In the genomic region with DNA sequence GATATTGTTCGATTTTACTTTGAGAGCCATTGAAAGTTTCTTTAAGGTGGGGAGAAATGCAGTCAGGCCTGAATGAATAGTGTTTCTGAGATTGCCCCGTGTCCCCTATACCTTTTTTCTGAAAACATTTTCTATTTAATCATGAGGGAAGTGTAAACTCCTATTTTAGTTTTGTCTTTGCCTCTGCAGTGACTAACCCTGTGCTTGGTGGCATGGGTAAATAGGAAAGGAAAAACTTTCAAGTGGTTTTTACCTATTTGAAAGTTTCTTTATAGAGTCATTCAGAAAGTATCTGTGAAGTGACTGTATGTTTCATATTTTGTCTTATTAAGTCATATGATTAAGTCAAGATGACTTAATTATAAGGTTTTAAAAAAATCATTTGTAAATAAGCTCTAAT, we compare ENCODE assay signal across 1 cellular context.
TF ChIP-seq lines count a peak whose summit lies in the region.

No MANE protein-coding gene starts in this region.

TF ChIP-seq in GM12878, 131 proteins besides CTCF, POLR2A, EP300 and RAD21:
- TF ChIP-seq SREBF2 (IDR thresholded peaks at IDR 0.05; ENCODE audit: low read length) (no peak), SIN3A (IDR thresholded peaks at IDR 0.05; ENCODE audit: low read depth, low read length) (no peak), TCF12 (IDR thresholded peaks at IDR 0.05; ENCODE audit: low read depth, low read length) (no peak), NR2F1 (conservative IDR thresholded peaks at IDR 0.05) (no peak), E2F8 (IDR thresholded peaks at IDR 0.05; ENCODE audit: low read depth, partially characterized antibody) (no peak), FOS (IDR thresholded peaks at IDR 0.05; ENCODE audit: borderline replicate concordance, extremely low read depth, insufficient read length) (no peak), ZNF24 (IDR thresholded peaks at IDR 0.05) (no peak), HDGF (IDR thresholded peaks at IDR 0.05) (no peak), ELK1 (IDR thresholded peaks at IDR 0.05; ENCODE audit: low read depth, low read length) (no peak), ATF7 (IDR thresholded peaks at IDR 0.05; ENCODE audit: low read depth) (0 out of 2 replicates have a peak, but pooled peaks have one; percentile 39), ZBED1 (IDR thresholded peaks at IDR 0.05; ENCODE audit: borderline replicate concordance) (no peak), YBX1 (IDR thresholded peaks at IDR 0.05) (no peak), PML (IDR thresholded peaks at IDR 0.05; ENCODE audit: low read length) (no peak), YY1 (IDR thresholded peaks at IDR 0.05; ENCODE audit: low read depth, low read length) (no peak), ZNF217 (IDR thresholded peaks at IDR 0.05) (no peak), SUZ12 (IDR thresholded peaks at IDR 0.05; ENCODE audit: unreplicated experiment) (no peak), SMC3 (IDR thresholded peaks at IDR 0.05; ENCODE audit: borderline replicate concordance, low read length) (no peak), E2F4 (IDR thresholded peaks at IDR 0.05; ENCODE audit: low read depth, low read length) (no peak), NFYA (IDR thresholded peaks at IDR 0.05; ENCODE audit: borderline replicate concordance, low read depth, low read length) (no peak), ZNF622 (IDR thresholded peaks at IDR 0.05) (no peak), EED (IDR thresholded peaks at IDR 0.05; ENCODE audit: low read depth) (no peak), RUNX3 (IDR thresholded peaks at IDR 0.05; ENCODE audit: low read length) (peak; percentile 53), TCF7 (IDR thresholded peaks at IDR 0.05; ENCODE audit: borderline replicate concordance) (peak; percentile 75; the same call in 1 of the 2 replicates), GABPA (IDR thresholded peaks at IDR 0.05; ENCODE audit: low read depth) (no peak), STAT3 (IDR thresholded peaks at IDR 0.05; ENCODE audit: low read depth, low read length) (no peak), NFXL1 (IDR thresholded peaks at IDR 0.05; ENCODE audit: borderline replicate concordance) (no peak), JUNB (IDR thresholded peaks at IDR 0.05) (peak; percentile 48; the same call in 1 of the 2 replicates), SUPT20H (IDR thresholded peaks at IDR 0.05; ENCODE audit: borderline replicate concordance, control insufficient read depth, low read depth, low read length) (no peak), PAX8 (IDR thresholded peaks at IDR 0.05) (no peak), IKZF1 (conservative IDR thresholded peaks at IDR 0.05) (no peak), ASH2L (IDR thresholded peaks at IDR 0.05; ENCODE audit: borderline replicate concordance, low read depth) (no peak), CREB1 (IDR thresholded peaks at IDR 0.05; ENCODE audit: low read depth) (0 out of 2 replicates have a peak, but pooled peaks have one; percentile 11), CBFB (IDR thresholded peaks at IDR 0.05; ENCODE audit: low read depth) (no peak), ZNF592 (IDR thresholded peaks at IDR 0.05) (no peak), BCLAF1 (IDR thresholded peaks at IDR 0.05) (no peak), USF2 (IDR thresholded peaks at IDR 0.05; ENCODE audit: borderline replicate concordance, low read depth, low read length) (no peak)
- TF ChIP-seq, protein P1, sequence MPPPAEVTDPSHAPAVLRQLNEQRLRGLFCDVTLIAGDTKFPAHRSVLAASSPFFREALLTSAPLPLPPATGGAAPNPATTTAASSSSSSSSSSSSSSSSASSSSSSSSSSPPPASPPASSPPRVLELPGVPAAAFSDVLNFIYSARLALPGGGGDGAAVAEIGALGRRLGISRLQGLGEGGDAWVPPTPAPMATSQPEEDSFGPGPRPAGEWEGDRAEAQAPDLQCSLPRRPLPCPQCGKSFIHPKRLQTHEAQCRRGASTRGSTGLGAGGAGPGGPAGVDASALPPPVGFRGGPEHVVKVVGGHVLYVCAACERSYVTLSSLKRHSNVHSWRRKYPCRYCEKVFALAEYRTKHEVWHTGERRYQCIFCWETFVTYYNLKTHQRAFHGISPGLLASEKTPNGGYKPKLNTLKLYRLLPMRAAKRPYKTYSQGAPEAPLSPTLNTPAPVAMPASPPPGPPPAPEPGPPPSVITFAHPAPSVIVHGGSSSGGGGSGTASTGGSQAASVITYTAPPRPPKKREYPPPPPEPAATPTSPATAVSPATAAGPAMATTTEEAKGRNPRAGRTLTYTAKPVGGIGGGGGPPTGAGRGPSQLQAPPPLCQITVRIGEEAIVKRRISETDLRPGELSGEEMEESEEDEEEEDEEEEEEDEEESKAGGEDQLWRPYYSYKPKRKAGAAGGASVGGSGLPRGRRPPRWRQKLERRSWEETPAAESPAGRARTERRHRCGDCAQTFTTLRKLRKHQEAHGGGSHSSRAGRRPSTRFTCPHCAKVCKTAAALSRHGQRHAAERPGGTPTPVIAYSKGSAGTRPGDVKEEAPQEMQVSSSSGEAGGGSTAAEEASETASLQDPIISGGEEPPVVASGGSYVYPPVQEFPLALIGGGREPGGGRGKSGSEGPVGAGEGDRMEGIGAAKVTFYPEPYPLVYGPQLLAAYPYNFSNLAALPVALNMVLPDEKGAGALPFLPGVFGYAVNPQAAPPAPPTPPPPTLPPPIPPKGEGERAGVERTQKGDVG (CRISPR knock-in tag; IDR thresholded peaks at IDR 0.05), result no peak
- TF ChIP-seq, protein P2, sequence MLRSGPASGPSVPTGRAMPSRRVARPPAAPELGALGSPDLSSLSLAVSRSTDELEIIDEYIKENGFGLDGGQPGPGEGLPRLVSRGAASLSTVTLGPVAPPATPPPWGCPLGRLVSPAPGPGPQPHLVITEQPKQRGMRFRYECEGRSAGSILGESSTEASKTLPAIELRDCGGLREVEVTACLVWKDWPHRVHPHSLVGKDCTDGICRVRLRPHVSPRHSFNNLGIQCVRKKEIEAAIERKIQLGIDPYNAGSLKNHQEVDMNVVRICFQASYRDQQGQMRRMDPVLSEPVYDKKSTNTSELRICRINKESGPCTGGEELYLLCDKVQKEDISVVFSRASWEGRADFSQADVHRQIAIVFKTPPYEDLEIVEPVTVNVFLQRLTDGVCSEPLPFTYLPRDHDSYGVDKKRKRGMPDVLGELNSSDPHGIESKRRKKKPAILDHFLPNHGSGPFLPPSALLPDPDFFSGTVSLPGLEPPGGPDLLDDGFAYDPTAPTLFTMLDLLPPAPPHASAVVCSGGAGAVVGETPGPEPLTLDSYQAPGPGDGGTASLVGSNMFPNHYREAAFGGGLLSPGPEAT (IDR thresholded peaks at IDR 0.05; ENCODE audit: low read depth), result no peak
